In the genomic region with DNA sequence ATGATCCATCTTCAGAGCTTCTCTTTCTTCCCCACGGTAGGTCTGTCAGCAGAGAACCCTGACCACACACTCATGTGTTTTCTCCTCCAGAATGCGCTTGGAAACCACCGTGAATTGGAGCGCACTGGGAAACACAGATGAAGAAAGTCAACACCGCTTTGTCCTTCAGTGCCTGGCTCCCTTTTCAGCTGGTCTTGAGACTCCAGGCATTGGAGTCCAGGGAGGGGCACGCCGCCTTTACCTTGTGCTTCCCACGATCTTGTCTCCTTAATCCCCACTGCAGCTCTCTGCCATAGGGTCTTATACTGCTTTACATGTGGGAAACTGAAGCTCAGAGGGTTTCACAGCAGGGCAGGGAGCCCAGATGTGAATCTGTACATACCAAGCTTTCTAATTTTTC, we compare ENCODE assay signal across 23 cellular contexts. TPM values are rescaled to one million over a fixed set of nuclear protein-coding genes. Genes with fewer than 3 reads are reported as not detected.
DNase-seq lines count a peak whose midpoint lies in the region; ATAC-seq, FAIRE-seq and TF ChIP-seq lines count a peak whose summit lies in the region.
"Had no signal": no experiment of that assay in that cellular context is flagged by ENCODE, and none has a peak within 500 bp of the region (broad histone marks: within the 10 kb centered on the region; RNA-seq: fewer than 3 reads in every experiment).

No MANE protein-coding gene starts in this region.

- H3K4me1 ChIP-seq in BLaER1 treated with 17β-estradiol and CSF1 and Interleukin-3, amounts not matched to agents 10 nM and 100 nM, result peaks cover 13 to 27% (median 19%) of the 10 kb centered on the region in 10 experiments; a peak in 19 of 20 replicates
- H3K4me1 ChIP-seq in Karpas-422 (ENCODE audit: low read length), result no peaks in the 10 kb centered on the region
- H3K4me1 ChIP-seq in GM12878 (ENCODE audit: control insufficient read depth, insufficient read depth, low read length), result peaks cover 4% of the 10 kb centered on the region
- no peaks in the 10 kb centered on the region for H3K4me1 ChIP-seq in Peyer's patch
- H3K4me1 ChIP-seq: BE2C had no signal

- TF ChIP-seq RAD21 in GM12878 (IDR thresholded peaks at IDR 0.05; ENCODE audit: insufficient read depth, low read depth, low read length), result no peak

- BruUV-seq in GM12878 (replicated peaks; lab: Mats Ljungman, UMichigan), result no TSS peak

- FAIRE-seq in GM12878 (lab: Jason Lieb, UNC), result no peak
- FAIRE-seq: GM18507, H54, RCC 7860 had no signal

- TF ChIP-seq CTCF in GM12878 (IDR thresholded peaks at IDR 0.05 in 2 of 3, conservative IDR thresholded peaks at IDR 0.05 in 1 of 3; ENCODE audit: control insufficient read depth in 2 of 3, extremely low read depth in 1 of 3, insufficient read depth in 1 of 3, low read depth in 3 of 3, low read length in 3 of 3) (no peak), Peyer's patch (IDR thresholded peaks at IDR 0.05) (no peak)

- DNase-seq in Karpas-422, result peak; percentile 24
- no peak for DNase-seq in GM12878 (ENCODE audit: low read depth, low spot score)
- peak; percentile 62 for DNase-seq in posterior vena cava (ENCODE audit: low spot score)
- no peak for DNase-seq in Peyer's patch
- DNase-seq in UCSD-AML1 (lab: John Stamatoyannopoulos, UW; ENCODE audit: unreplicated experiment), result no peak
- no peak for DNase-seq in activated CD8-positive, alpha-beta memory T cell treated with anti-CD3 and anti-CD28 coated beads, Interleukin-2, amount 50 U/mL, for 48 hours
- DNase-seq: BE2C, DMS153, DND-41, NCI-H1105 treated with DMSO at 0.1 percent for 48 hours, NCI-H146, NCI-H1930, NCI-H2107, NCI-H446, NCI-H524 treated with DMSO at 0.1 percent for 48 hours, SIG-M5 had no signal

- no peaks in the 10 kb centered on the region for H3K9me3 ChIP-seq in BLaER1 treated with 17β-estradiol and CSF1 and Interleukin-3, amounts not matched to agents 10 nM and 100 nM (replicated peaks in 1 of 11)
- H3K9me3 ChIP-seq in Karpas-422 (ENCODE audit: low read length), result no peaks in the 10 kb centered on the region
- no peaks in the 10 kb centered on the region for H3K9me3 ChIP-seq in GM12878 (replicated peaks; ENCODE audit: control insufficient read depth, insufficient read depth, low read length)
- H3K9me3 ChIP-seq in Peyer's patch, result no peaks in the 10 kb centered on the region
- H3K9me3 ChIP-seq: BE2C had no signal

- RAD21 ChIA-PET in GM12878 (lab: Charles Lee; ENCODE audit: unreplicated experiment), result interaction anchor here (0.7 to 1.0 kb wide), 2 partner anchors 117 to 686 kb away, joined by 3 to 4 read pairs; no protein-coding TSS in a partner anchor

- no peak for TF ChIP-seq POLR2A in GM12878 (IDR thresholded peaks at IDR 0.05; ENCODE audit: low read depth, low read length)
- TF ChIP-seq POLR2A in Peyer's patch (IDR thresholded peaks at IDR 0.05), result no peak

- WGBS in GM12878 (ENCODE audit: insufficient coverage, insufficient replicate concordance, low lambda C conversion rate, missing lambda C conversion rate), result 70% methylated on average over 8 of the region's 8 CpGs

- H4K20me1 ChIP-seq in BLaER1 treated with 17β-estradiol and CSF1 and Interleukin-3, amounts not matched to agents 10 nM and 100 nM, result peaks cover 0 to 5% (median 0%) of the 10 kb centered on the region in 11 experiments; a peak in 1 of 22 replicates
- H4K20me1 ChIP-seq in Karpas-422 (ENCODE audit: insufficient read depth, low read depth, low read length) (no peaks in the 10 kb centered on the region), GM12878 (ENCODE audit: control insufficient read depth, insufficient read depth) (no peaks in the 10 kb centered on the region)

- no peaks in the 10 kb centered on the region for H3K9me2 ChIP-seq in Karpas-422 (replicated peaks; ENCODE audit: insufficient read depth, low read length)

- intact Hi-C loops in GM12878 (cut with micrococcal nuclease; ENCODE audit: unreplicated experiment), result no loop called here
- intact Hi-C loops in posterior vena cava (cut with DNase I), result loop anchor here in 1 of 2 donors (10.0 kb wide), 1 partner anchor 122 kb away; no protein-coding TSS in a partner anchor

- POLR2A ChIA-PET in GM12878 (lab: Charles Lee), result interaction anchor here (0.6 kb wide), 4 partner anchors 169 to 360 kb away, joined by 4 to 8 read pairs (median 5); no protein-coding TSS in a partner anchor

- in situ Hi-C loops in GM12878 (cut with MboI), result no loop called here

- H2AFZ ChIP-seq in Karpas-422 (ENCODE audit: low read length) (no peak overlapping the region), GM12878 (ENCODE audit: control insufficient read depth, low read depth, low read length) (no peak overlapping the region)

- no peaks in the 10 kb centered on the region for H3K36me3 ChIP-seq in BLaER1 treated with 17β-estradiol and CSF1 and Interleukin-3, amounts not matched to agents 10 nM and 100 nM
- H3K36me3 ChIP-seq in Karpas-422 (ENCODE audit: insufficient read depth, low read length) (no peaks in the 10 kb centered on the region), GM12878 (ENCODE audit: control insufficient read depth in 2 of 2, insufficient read depth in 2 of 2, low read length in 1 of 2) (no peaks in the 10 kb centered on the region), Peyer's patch (no peaks in the 10 kb centered on the region)
- H3K36me3 ChIP-seq: BE2C had no signal

- H3K27me3 ChIP-seq in BLaER1 treated with 17β-estradiol and CSF1 and Interleukin-3, amounts not matched to agents 10 nM and 100 nM, result no peaks in the 10 kb centered on the region
- H3K27me3 ChIP-seq in Karpas-422 (ENCODE audit: low read length) (no peaks in the 10 kb centered on the region), GM12878 (replicated peaks in 1 of 2; ENCODE audit: control insufficient read depth in 2 of 2, insufficient read depth in 2 of 2, low read length in 1 of 2) (no peaks in the 10 kb centered on the region), Peyer's patch (no peaks in the 10 kb centered on the region)
- H3K27me3 ChIP-seq: BE2C had no signal

- no peak for ATAC-seq in GM12878

- no peak for TF ChIP-seq EP300 in GM12878 (IDR thresholded peaks at IDR 0.05; ENCODE audit: borderline replicate concordance in 1 of 2, control insufficient read depth in 1 of 2, low read depth in 2 of 2, low read length in 2 of 2)

- H3K4me3 ChIP-seq in BLaER1 treated with 17β-estradiol and CSF1 and Interleukin-3, amounts not matched to agents 10 nM and 100 nM, result no peak overlapping the region
- H3K4me3 ChIP-seq in Karpas-422 (ENCODE audit: low read length) (no peak overlapping the region), GM12878 (peak overlapping the region; percentile 66; the same call in 1 of the 2 replicates), Peyer's patch (no peak overlapping the region)
- H3K4me3 ChIP-seq: SK-N-MC had no signal

- H3K9ac ChIP-seq in BLaER1 treated with 17β-estradiol and CSF1 and Interleukin-3, amounts not matched to agents 10 nM and 100 nM, result 0 out of 22 replicates have a peak overlapping the region, but pooled peaks of 1 of the 11 experiments have one; percentile 68
- H3K9ac ChIP-seq in Karpas-422 (ENCODE audit: low read length) (no peak overlapping the region), GM12878 (ENCODE audit: control insufficient read depth, insufficient read depth, low read length) (peak overlapping the region; percentile 53; the same call in 1 of the 2 replicates)

- H3K4me2 ChIP-seq in BLaER1 treated with 17β-estradiol and CSF1 and Interleukin-3, amounts not matched to agents 10 nM and 100 nM, result peak overlapping the region in 10 of 11 experiments; percentile 80 to 90 (median 86); a peak in 13 of 22 replicates
- no peak overlapping the region for H3K4me2 ChIP-seq in Karpas-422 (ENCODE audit: low read depth, low read length, poor library complexity, severe bottlenecking)
- peak overlapping the region; percentile 69 for H3K4me2 ChIP-seq in GM12878 (ENCODE audit: control insufficient read depth, insufficient read depth)

- peak overlapping the region in 2 of 11 experiments; percentile 44 to 70; a peak in 1 of 22 replicates for H3K27ac ChIP-seq in BLaER1 treated with 17β-estradiol and CSF1 and Interleukin-3, amounts not matched to agents 10 nM and 100 nM
- H3K27ac ChIP-seq in Karpas-422 (ENCODE audit: low read length) (no peak overlapping the region), GM12878 (ENCODE audit: control insufficient read depth, insufficient read depth) (peak overlapping the region; percentile 52), Peyer's patch (no peak overlapping the region)
- H3K27ac ChIP-seq: SK-N-MC had no signal

- CTCF ChIA-PET in GM12878 (lab: Yijun Ruan, JAX), result interaction anchor here (0.7 to 2.8 kb wide), 4 partner anchors 11 to 213 kb away, joined by 4 to 12 read pairs (median 5); no protein-coding TSS in a partner anchor

- H3K79me2 ChIP-seq in Karpas-422 (ENCODE audit: low read length) (no peaks in the 10 kb centered on the region), GM12878 (ENCODE audit: control insufficient read depth, insufficient read depth, low read length) (peaks cover 1% of the 10 kb centered on the region; the same call in 1 of the 2 replicates)

- SMC1A ChIA-PET in GM12878 (lab: Charles Lee; ENCODE audit: uncharacterized antibody, unreplicated experiment), result interaction anchor here (1.1 kb wide), 1 partner anchor 142 kb away, joined by 3 read pairs; no protein-coding TSS in a partner anchor

TF ChIP-seq in GM12878, 131 proteins besides CTCF, POLR2A, EP300 and RAD21 (continues in another document):
- no peak for TF ChIP-seq CBFB (IDR thresholded peaks at IDR 0.05; ENCODE audit: low read depth)
- no peak for TF ChIP-seq PML (IDR thresholded peaks at IDR 0.05; ENCODE audit: low read length)
- no peak for TF ChIP-seq TCF12 (IDR thresholded peaks at IDR 0.05; ENCODE audit: low read depth, low read length)
- TF ChIP-seq RB1 (IDR thresholded peaks at IDR 0.05; ENCODE audit: borderline replicate concordance), result no peak
- TF ChIP-seq IKZF2 (IDR thresholded peaks at IDR 0.05), result no peak

RNA-seq across cellular contexts. Expression of gene FAM90A1, which starts 1.1 kb away (rescaled TPM):
- not detected in 2 replicates for total RNA-seq in Karpas-422 (2014; rRNA removed; shearing (Covaris generic); ENCODE audit: low replicate concordance)
- total RNA-seq in GM12878 (2013; cell fraction: nucleolus; rRNA removed), result not detected in 2 replicates
- 0.54 and 0.85 TPM in 2 replicates for total RNA-seq in GM12878 (2014; rRNA removed)
- 0.27 and 0.28 TPM in 2 replicates for total RNA-seq in GM12878 (2014; rRNA removed; fragmentation: Illumina TruSeq; extraction: Trizol)
- 0.62 and 0.66 TPM in 2 replicates for total RNA-seq in GM12878 (2021)
- 0.09 TPM for polyA plus RNA-seq in GM12878 (2011; ENCODE audit: low read depth)
- 0.54 and 0.73 TPM in 2 replicates for polyA plus RNA-seq in GM12878 (2011; rRNA removed)
- 0.61 and 0.64 TPM in 2 replicates for polyA plus RNA-seq in GM12878 (2011; cell fraction: cytosol; rRNA removed)
- polyA plus RNA-seq in GM12878 (2011; cell fraction: nucleus; rRNA removed), result 0.45 and 0.48 TPM in 2 replicates
- 0.57 and 0.63 TPM in 2 replicates for polyA plus RNA-seq in GM12878 (2012)
- polyA plus RNA-seq in GM12878 (2014; fragmentation: Illumina TruSeq; extraction: Trizol), result 0.24 and 0.44 TPM in 2 replicates
- under 1 TPM; 0.09 to 0.23 TPM for polyA plus RNA-seq in GM12878 (2014; fragmentation: Nextera tagmentation; extraction: Ambion mirVana)
- polyA plus RNA-seq in GM12878 (2014; rRNA removed), result 0.72 and 0.73 TPM in 2 replicates
- polyA plus RNA-seq in GM12878 (2016; fragmentation: Nextera tagmentation; extraction: Ambion mirVana), result under 1 TPM; 0.46 to 0.47 TPM
- 0.07 and 0.41 TPM in 2 replicates for polyA minus RNA-seq in GM12878 (2011; rRNA and poly(A)+ RNA removed)
- not detected in 2 replicates for polyA minus RNA-seq in GM12878 (2011; cell fraction: cytosol; rRNA and poly(A)+ RNA removed)
- 0.12 and 0.19 TPM in 2 replicates for polyA minus RNA-seq in GM12878 (2011; cell fraction: nucleus; rRNA and poly(A)+ RNA removed)
- under 1 TPM; 0.19 to 0.23 TPM for total RNA-seq in posterior vena cava
- 1 to 10 TPM in 1 of 4 donors, not detected in 3; 5.8 TPM for total RNA-seq in Peyer's patch
- total RNA-seq: A673, HT-29 had no signal

Comparison
In these comparisons a context has a peak if more than half of its experiments do, and no peak if none do; other contexts are left out.
1. DNase-seq: peak in Karpas-422 (single experiment) and posterior vena cava (single experiment); none in GM12878 (single experiment), Peyer's patch (0 of 3), UCSD-AML1 (single experiment) and activated CD8-positive, alpha-beta memory T cell treated with anti-CD3 and anti-CD28 coated beads, Interleukin-2, amount 50 U/mL, for 48 hours (single experiment).